Comparison of ENCODE assay signal across 18 cellular contexts in the genomic region with DNA sequence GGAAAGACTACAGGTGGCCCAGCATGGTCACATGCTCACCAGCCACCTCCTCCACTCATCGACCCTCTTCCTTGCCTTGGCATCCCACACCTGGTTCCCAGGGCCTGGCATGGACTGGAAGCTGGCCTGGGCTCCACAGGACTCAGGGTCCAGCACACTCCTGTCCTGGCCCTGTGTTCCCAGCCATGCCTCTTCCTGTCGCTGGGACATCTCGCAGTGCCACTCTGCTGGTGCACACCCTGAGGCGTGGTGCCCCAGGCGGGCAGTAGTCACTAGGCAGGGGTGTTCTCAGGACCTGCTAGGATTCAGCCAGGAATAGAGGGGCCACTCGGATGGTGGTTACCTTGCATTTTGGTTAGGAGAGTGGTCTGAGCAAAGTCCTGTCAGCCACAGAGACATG.
DNase-seq lines count a peak whose midpoint lies in the region; ATAC-seq and TF ChIP-seq lines count a peak whose summit lies in the region.
"Had no signal": no experiment of that assay in that cellular context is flagged by ENCODE, and none has a peak within 500 bp of the region (broad histone marks: within the 10 kb centered on the region; RNA-seq: fewer than 3 reads in every experiment).

No MANE protein-coding gene starts in this region.

- H3K4me3 ChIP-seq in dorsolateral prefrontal cortex: no peak overlapping the region
- H3K4me3 ChIP-seq: GM12878, GM23338 had no signal

- intact Hi-C loops in Right ventricle myocardium inferior (cut with DNase I): no loop called here
- intact Hi-C loops in left ventricle myocardium superior (cut with micrococcal nuclease): no loop called here
- intact Hi-C loops in dorsolateral prefrontal cortex (cut with DNase I): no loop called here

- no peaks in the 10 kb centered on the region for H3K27me3 ChIP-seq in dorsolateral prefrontal cortex

- DNase-seq in Right ventricle myocardium inferior (ENCODE audit: missing footprints) (peak; percentile 45), left ventricle myocardium superior (no peak), dorsolateral prefrontal cortex (no peak), SHP77 (lab: John Stamatoyannopoulos, UW) (no peak), NCI-H2107 (lab: John Stamatoyannopoulos, UW) (no peak), DMS153 (lab: John Stamatoyannopoulos, UW) (no peak)
- DNase-seq: 8988T; AML-193; C1 segment of cervical spinal cord; Calu3; CD4-positive, alpha-beta T cell; DMS 273 treated with DMSO at 0.1 percent for 48 hours; DMS79; H7 had no signal

- no peak for TF ChIP-seq CTCF in dorsolateral prefrontal cortex (IDR thresholded peaks at IDR 0.05 in 54 of 56, conservative IDR thresholded peaks at IDR 0.05 in 2 of 56; ENCODE audit: low read depth in 1 of 56, partially characterized antibody in 56 of 56)

- ATAC-seq in Right ventricle myocardium inferior (no peak), left ventricle myocardium superior (no peak)
- ATAC-seq: GM12878, GM23338 had no signal

- peak overlapping the region; percentile 83 for H3K27ac ChIP-seq in angular gyrus (ENCODE audit: low read depth, low read length)
- H3K27ac ChIP-seq in dorsolateral prefrontal cortex: peak overlapping the region in 57 of 59 donors; percentile 31 to 100 (median 85)
- H3K27ac ChIP-seq in temporal lobe (ENCODE audit: low read depth, low read length): peak overlapping the region; percentile 75
